2 cellular contexts compared by ENCODE assay signal in genomic region chr14:32205554-32205953, GRCh38.
TF ChIP-seq lines count a peak whose summit lies in the region.

No MANE protein-coding gene starts in this region.

TF ChIP-seq in HepG2, 621 proteins besides CTCF, POLR2A, EP300 and RAD21:
- TF ChIP-seq CEBPB (IDR thresholded peaks at IDR 0.05; ENCODE audit: borderline replicate concordance, low read depth, low read length) (peak; percentile 89), PATZ1 (CRISPR knock-in tag; IDR thresholded peaks at IDR 0.05) (no peak)

TF ChIP-seq in H1, 55 proteins besides CTCF, POLR2A, EP300 and RAD21:
- no peak for TF ChIP-seq MAFK (IDR thresholded peaks at IDR 0.05; ENCODE audit: low read depth, low read length)
- peak; percentile 38; the same call in 1 of the 2 replicates for TF ChIP-seq CEBPB (IDR thresholded peaks at IDR 0.05; ENCODE audit: low read depth, low read length)
- no peak for TF ChIP-seq ATF2 (IDR thresholded peaks at IDR 0.05; ENCODE audit: low read length)
- TF ChIP-seq POU5F1 (IDR thresholded peaks at IDR 0.05; ENCODE audit: low read depth, low read length): no peak
- no peak for TF ChIP-seq BRCA1 (IDR thresholded peaks at IDR 0.05; ENCODE audit: low read depth, low read length)
- no peak for TF ChIP-seq POLR2AphosphoS5 (IDR thresholded peaks at IDR 0.05; ENCODE audit: low read depth, low read length)
- no peak for TF ChIP-seq JUN (IDR thresholded peaks at IDR 0.05; ENCODE audit: low read depth, low read length)
